Comparison of ENCODE assay signal across 8 cellular contexts in genomic region chr5:139968547-139969261, GRCh38.
DNase-seq lines count a peak whose midpoint lies in the region; ATAC-seq and TF ChIP-seq lines count a peak whose summit lies in the region.

No MANE protein-coding gene starts in this region.

- H3K9me3 Mint-ChIP-seq in activated naive CD4-positive, alpha-beta T cell treated with anti-CD3 and anti-CD28 coated beads, Interleukin-2, amount 10 ng/mL, durations not matched to agents 7 days and 5 days = no peaks in the 10 kb centered on the region

- CTCF ChIA-PET in activated naive CD4-positive, alpha-beta T cell treated with anti-CD3 and anti-CD28 coated beads, Interleukin-2, amount 10 ng/mL, durations not matched to agents 7 days and 5 days (lab: Charles Lee) = interaction anchor here (0.7 to 6.0 kb wide), 47 partner anchors 9 to 1176 kb away, joined by 3 to 119 read pairs (median 5); no protein-coding TSS in a partner anchor

- no peak overlapping the region for H3K27ac ChIP-seq in SK-N-MC
- H3K27ac ChIP-seq in upper lobe of left lung = no peak overlapping the region

- H3K36me3 ChIP-seq in SK-N-MC (ENCODE audit: insufficient read depth, low read length) = no peaks in the 10 kb centered on the region
- H3K36me3 ChIP-seq in upper lobe of left lung = no peaks in the 10 kb centered on the region

- intact Hi-C loops in posterior cingulate gyrus (cut with DNase I) = loop anchor here (1.0 to 5.0 kb wide), 2 partner anchors 101 to 181 kb away; no protein-coding TSS in a partner anchor

- no peaks in the 10 kb centered on the region for H3K27me3 ChIP-seq in upper lobe of left lung

- no peak overlapping the region for H3K9ac ChIP-seq in SK-N-MC (ENCODE audit: insufficient read length)

- peak; percentile 90 for DNase-seq in GM12865 (ENCODE audit: low read depth)
- DNase-seq in HFF-Myc (ENCODE audit: extremely low read depth, low read depth) = peak; percentile 35
- peak; percentile 86 for DNase-seq in NAMALWA (ENCODE audit: low spot score)
- DNase-seq in SK-N-MC (ENCODE audit: low read depth, low spot score) = peak; percentile 6
- DNase-seq in activated naive CD4-positive, alpha-beta T cell treated with anti-CD3 and anti-CD28 coated beads, Interleukin-2, amount 10 ng/mL, durations not matched to agents 7 days and 5 days = peak; percentile 91
- DNase-seq in glomerular visceral epithelial cell (ENCODE audit: extremely low spot score) = peak; percentile 86
- peak; percentile 76 to 98 (median 90) for DNase-seq in posterior cingulate gyrus
- peak; percentile 88 to 94 for DNase-seq in upper lobe of left lung

- H3K4me3 ChIP-seq in GM12865 (ENCODE audit: low read depth, low read length) (no peak overlapping the region), HFF-Myc (replicated peaks; ENCODE audit: low read depth, low read length) (no peak overlapping the region), SK-N-MC (no peak overlapping the region), upper lobe of left lung (no peak overlapping the region)

- H3K36me3 Mint-ChIP-seq in activated naive CD4-positive, alpha-beta T cell treated with anti-CD3 and anti-CD28 coated beads, Interleukin-2, amount 10 ng/mL, durations not matched to agents 7 days and 5 days = no peaks in the 10 kb centered on the region

- 30 to 42% methylated on average over 13 to 23 of the region's 23 CpGs for WGBS in upper lobe of left lung, 2 donors

- TF ChIP-seq CTCF in GM12865 (IDR thresholded peaks at IDR 0.05; ENCODE audit: insufficient read depth, low read depth, low read length, missing control alignments) (peak; percentile 100), HFF-Myc (IDR thresholded peaks at IDR 0.05; ENCODE audit: low read depth, low read length, missing control alignments) (peak; percentile 100), upper lobe of left lung (IDR thresholded peaks at IDR 0.05) (peak; percentile 96 to 100 (median 99))

- TF ChIP-seq POLR2A in upper lobe of left lung (IDR thresholded peaks at IDR 0.05) = no peak

- no peaks in the 10 kb centered on the region for H3K4me1 Mint-ChIP-seq in activated naive CD4-positive, alpha-beta T cell treated with anti-CD3 and anti-CD28 coated beads, Interleukin-2, amount 10 ng/mL, durations not matched to agents 7 days and 5 days

- H3K9me3 ChIP-seq in SK-N-MC (ENCODE audit: low read depth, low read length) (no peaks in the 10 kb centered on the region), upper lobe of left lung (no peaks in the 10 kb centered on the region)

- TF ChIP-seq EP300 in upper lobe of left lung (IDR thresholded peaks at IDR 0.05) = no peak

- H3K4me1 ChIP-seq in upper lobe of left lung = peaks cover 7 to 12% (median 8%) of the 10 kb centered on the region in 4 donors

- H3K27me3 Mint-ChIP-seq in activated naive CD4-positive, alpha-beta T cell treated with anti-CD3 and anti-CD28 coated beads, Interleukin-2, amount 10 ng/mL, durations not matched to agents 7 days and 5 days = peaks cover 51% of the 10 kb centered on the region

- peak; percentile 92 to 95 for ATAC-seq in upper lobe of left lung (ENCODE audit: low FRiP score in 2 of 2)

- no peak overlapping the region for H3K4me3 Mint-ChIP-seq in activated naive CD4-positive, alpha-beta T cell treated with anti-CD3 and anti-CD28 coated beads, Interleukin-2, amount 10 ng/mL, durations not matched to agents 7 days and 5 days

- H3K27ac Mint-ChIP-seq in activated naive CD4-positive, alpha-beta T cell treated with anti-CD3 and anti-CD28 coated beads, Interleukin-2, amount 10 ng/mL, durations not matched to agents 7 days and 5 days = no peak overlapping the region

Comparison
In these comparisons a context has a peak if more than half of its experiments do, and no peak if none do; other contexts are left out.
1. DNase-seq: peak in every context shown above with its lines; median percentile 91 in activated naive CD4-positive, alpha-beta T cell treated with anti-CD3 and anti-CD28 coated beads, Interleukin-2, amount 10 ng/mL, durations not matched to agents 7 days and 5 days; 91 in upper lobe of left lung; 90 in GM12865; 90 in posterior cingulate gyrus; 86 in NAMALWA; 86 in glomerular visceral epithelial cell; 35 in HFF-Myc; 6 in SK-N-MC.